In the genomic region with DNA sequence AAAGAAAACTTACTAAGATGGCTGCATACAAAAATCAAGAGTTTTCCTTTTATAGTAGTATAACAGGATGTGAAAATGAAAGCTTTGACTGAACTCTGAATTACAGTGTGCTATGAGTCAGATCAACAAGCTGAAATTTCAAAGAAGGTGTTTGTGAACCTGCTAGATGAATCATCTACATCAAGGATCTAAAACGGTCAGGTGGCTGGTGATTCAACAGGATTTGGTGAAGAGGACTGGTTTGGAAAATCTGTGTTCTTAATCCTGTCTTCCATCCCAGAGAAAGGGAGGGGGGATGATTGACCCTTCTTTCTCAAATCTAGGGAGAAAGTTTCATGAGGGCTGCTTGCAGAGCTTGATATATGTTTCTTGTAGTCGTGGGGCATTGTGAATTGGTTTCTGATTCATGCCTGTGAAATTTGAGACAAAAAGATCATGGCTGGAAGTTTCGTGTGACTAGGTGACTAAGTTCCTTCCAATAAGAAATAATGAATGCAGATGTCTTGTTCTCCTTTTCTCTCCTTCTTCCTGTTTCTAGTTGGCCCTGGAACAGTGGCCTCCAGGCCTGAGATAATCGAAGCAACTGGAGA, we compare ENCODE assay signal across 1 cellular context.
TF ChIP-seq lines count a peak whose summit lies in the region.

No MANE protein-coding gene starts in this region.

TF ChIP-seq in GM12878, 131 proteins besides CTCF, POLR2A, EP300 and RAD21 (continued from another document):
- TF ChIP-seq, protein P1, sequence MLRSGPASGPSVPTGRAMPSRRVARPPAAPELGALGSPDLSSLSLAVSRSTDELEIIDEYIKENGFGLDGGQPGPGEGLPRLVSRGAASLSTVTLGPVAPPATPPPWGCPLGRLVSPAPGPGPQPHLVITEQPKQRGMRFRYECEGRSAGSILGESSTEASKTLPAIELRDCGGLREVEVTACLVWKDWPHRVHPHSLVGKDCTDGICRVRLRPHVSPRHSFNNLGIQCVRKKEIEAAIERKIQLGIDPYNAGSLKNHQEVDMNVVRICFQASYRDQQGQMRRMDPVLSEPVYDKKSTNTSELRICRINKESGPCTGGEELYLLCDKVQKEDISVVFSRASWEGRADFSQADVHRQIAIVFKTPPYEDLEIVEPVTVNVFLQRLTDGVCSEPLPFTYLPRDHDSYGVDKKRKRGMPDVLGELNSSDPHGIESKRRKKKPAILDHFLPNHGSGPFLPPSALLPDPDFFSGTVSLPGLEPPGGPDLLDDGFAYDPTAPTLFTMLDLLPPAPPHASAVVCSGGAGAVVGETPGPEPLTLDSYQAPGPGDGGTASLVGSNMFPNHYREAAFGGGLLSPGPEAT (IDR thresholded peaks at IDR 0.05; ENCODE audit: low read depth): peak; percentile 73
- TF ChIP-seq, protein P2, sequence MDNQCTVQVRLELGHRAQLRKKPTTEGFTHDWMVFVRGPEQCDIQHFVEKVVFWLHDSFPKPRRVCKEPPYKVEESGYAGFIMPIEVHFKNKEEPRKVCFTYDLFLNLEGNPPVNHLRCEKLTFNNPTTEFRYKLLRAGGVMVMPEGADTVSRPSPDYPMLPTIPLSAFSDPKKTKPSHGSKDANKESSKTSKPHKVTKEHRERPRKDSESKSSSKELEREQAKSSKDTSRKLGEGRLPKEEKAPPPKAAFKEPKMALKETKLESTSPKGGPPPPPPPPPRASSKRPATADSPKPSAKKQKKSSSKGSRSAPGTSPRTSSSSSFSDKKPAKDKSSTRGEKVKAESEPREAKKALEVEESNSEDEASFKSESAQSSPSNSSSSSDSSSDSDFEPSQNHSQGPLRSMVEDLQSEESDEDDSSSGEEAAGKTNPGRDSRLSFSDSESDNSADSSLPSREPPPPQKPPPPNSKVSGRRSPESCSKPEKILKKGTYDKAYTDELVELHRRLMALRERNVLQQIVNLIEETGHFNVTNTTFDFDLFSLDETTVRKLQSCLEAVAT (IDR thresholded peaks at IDR 0.05): peak; percentile 42; the same call in 1 of the 2 replicates
- peak; percentile 91 for TF ChIP-seq NFIC (IDR thresholded peaks at IDR 0.05; ENCODE audit: low read depth, low read length)
- TF ChIP-seq, protein P3, sequence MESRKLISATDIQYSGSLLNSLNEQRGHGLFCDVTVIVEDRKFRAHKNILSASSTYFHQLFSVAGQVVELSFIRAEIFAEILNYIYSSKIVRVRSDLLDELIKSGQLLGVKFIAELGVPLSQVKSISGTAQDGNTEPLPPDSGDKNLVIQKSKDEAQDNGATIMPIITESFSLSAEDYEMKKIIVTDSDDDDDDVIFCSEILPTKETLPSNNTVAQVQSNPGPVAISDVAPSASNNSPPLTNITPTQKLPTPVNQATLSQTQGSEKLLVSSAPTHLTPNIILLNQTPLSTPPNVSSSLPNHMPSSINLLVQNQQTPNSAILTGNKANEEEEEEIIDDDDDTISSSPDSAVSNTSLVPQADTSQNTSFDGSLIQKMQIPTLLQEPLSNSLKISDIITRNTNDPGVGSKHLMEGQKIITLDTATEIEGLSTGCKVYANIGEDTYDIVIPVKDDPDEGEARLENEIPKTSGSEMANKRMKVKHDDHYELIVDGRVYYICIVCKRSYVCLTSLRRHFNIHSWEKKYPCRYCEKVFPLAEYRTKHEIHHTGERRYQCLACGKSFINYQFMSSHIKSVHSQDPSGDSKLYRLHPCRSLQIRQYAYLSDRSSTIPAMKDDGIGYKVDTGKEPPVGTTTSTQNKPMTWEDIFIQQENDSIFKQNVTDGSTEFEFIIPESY (IDR thresholded peaks at IDR 0.05): no peak
- peak; percentile 75 for TF ChIP-seq IKZF1 (conservative IDR thresholded peaks at IDR 0.05)
